8 cellular contexts compared by ENCODE assay signal in genomic region chr9:127977877-127978647, GRCh38. TPM values are rescaled to one million over a fixed set of nuclear protein-coding genes. Genes with fewer than 3 reads are reported as not detected.
A peak's percentile ranks its signal among the peaks of the same experiment; 100 is the strongest.
DNase-seq lines count a peak whose midpoint lies in the region; TF ChIP-seq lines count a peak whose summit lies in the region.

No MANE protein-coding gene starts in this region.

- TF ChIP-seq POLR2A in uterus (IDR thresholded peaks at IDR 0.05) = no peak

- H3K9me3 ChIP-seq in OCI-LY3 (ENCODE audit: insufficient read depth, low read length) (no peaks in the 10 kb centered on the region), mesodermal cell (ENCODE audit: control insufficient read depth, low read length) (no peaks in the 10 kb centered on the region), uterus (no peaks in the 10 kb centered on the region), WERI-Rb-1 (ENCODE audit: severe bottlenecking) (no peaks in the 10 kb centered on the region)

- TF ChIP-seq CTCF in GM12872 (IDR thresholded peaks at IDR 0.05; ENCODE audit: insufficient read depth, low read depth, low read length) (0 out of 3 replicates have a peak, but pooled peaks have one; percentile 9), OCI-LY3 (IDR thresholded peaks at IDR 0.05; ENCODE audit: low read depth, low read length) (no peak), uterus (IDR thresholded peaks at IDR 0.05) (peak in 3 of 4 experiments; percentile 10 to 39 (median 11)), WERI-Rb-1 (IDR thresholded peaks at IDR 0.05; ENCODE audit: low read depth, low read length) (no peak)

- H3K4me2 ChIP-seq in OCI-LY3 (ENCODE audit: low read length) = peak overlapping the region; percentile 76

- H3K4me3 ChIP-seq in OCI-LY3 (ENCODE audit: low read length) = peak overlapping the region; percentile 41
- H3K4me3 ChIP-seq in mesodermal cell (ENCODE audit: extremely low read depth, insufficient read depth, low read length, poor library complexity, severe bottlenecking) = peak overlapping the region; percentile 76
- peak overlapping the region; percentile 68 to 75 for H3K4me3 ChIP-seq in uterus
- no peak overlapping the region for H3K4me3 ChIP-seq in WERI-Rb-1 (ENCODE audit: low read depth, low read length)

- no peaks in the 10 kb centered on the region for H3K27me3 ChIP-seq in OCI-LY3 (ENCODE audit: low read depth, low read length)
- H3K27me3 ChIP-seq in uterus = no peaks in the 10 kb centered on the region
- no peaks in the 10 kb centered on the region for H3K27me3 ChIP-seq in WERI-Rb-1 (ENCODE audit: insufficient read depth, low read depth, severe bottlenecking)

- intact Hi-C loops in uterus (cut with DNase I; ENCODE audit: low total_unique reads) = no loop called here

- H3K79me2 ChIP-seq in OCI-LY3 (ENCODE audit: low read length) = peaks cover 40% of the 10 kb centered on the region

- peak overlapping the region; percentile 39 for H3K9ac ChIP-seq in OCI-LY3 (ENCODE audit: low read length)

- 59 to 69% methylated on average over 7 to 8 of the region's 12 CpGs for WGBS in mesodermal cell (ENCODE audit: insufficient coverage in 2 of 2), 2 experiments

- peaks cover 20% of the 10 kb centered on the region; the same call in 1 of the 2 replicates for H4K20me1 ChIP-seq in OCI-LY3 (ENCODE audit: insufficient read depth, low read length)

- peaks cover 39% of the 10 kb centered on the region for H3K4me1 ChIP-seq in OCI-LY3 (ENCODE audit: low read length)
- H3K4me1 ChIP-seq in mesodermal cell (ENCODE audit: control insufficient read depth, insufficient read depth, low read length, poor library complexity, severe bottlenecking) = peaks cover 59% of the 10 kb centered on the region
- peaks cover 14 to 45% of the 10 kb centered on the region in 2 donors for H3K4me1 ChIP-seq in uterus

- H3K36me3 ChIP-seq in OCI-LY3 (replicated peaks; ENCODE audit: low read depth, low read length) (no peaks in the 10 kb centered on the region), mesodermal cell (ENCODE audit: control insufficient read depth, insufficient read depth, low read length) (no peaks in the 10 kb centered on the region), uterus (no peaks in the 10 kb centered on the region), WERI-Rb-1 (peaks cover 31% of the 10 kb centered on the region)

- H2AFZ ChIP-seq in OCI-LY3 (ENCODE audit: low read depth, low read length) = no peak overlapping the region

- peak; percentile 79 to 83 for DNase-seq in uterus
- no peak for DNase-seq in GOT3 (lab: John Stamatoyannopoulos, UW)
- no peak for DNase-seq in WERI-Rb-1
- DNase-seq in globus pallidus (ENCODE audit: low spot score) = no peak

- H3K27ac ChIP-seq in OCI-LY3 (ENCODE audit: low read length) (peak overlapping the region; percentile 19; the same call in 1 of the 2 replicates), cingulate gyrus (ENCODE audit: low read depth, low read length) (peak overlapping the region; percentile 98), mesodermal cell (ENCODE audit: low read depth, low read length, severe bottlenecking) (peak overlapping the region; percentile 57), uterus (peak overlapping the region; percentile 86 to 91), WERI-Rb-1 (no peak overlapping the region)

RNA-seq across cellular contexts. Expression of gene EEIG1, which starts 2.7 kb away (rescaled TPM):
- polyA plus RNA-seq in mesodermal cell (2013, experiment 1 of 2) = 17.7 TPM
- 15.3 TPM for polyA plus RNA-seq in mesodermal cell (2013, experiment 2 of 2)
- total RNA-seq in uterus = 100 to 1,000 TPM in 1 of 4 donors, 10 to 100 TPM in 2, 1 to 10 TPM in 1; 5.0 to 140 (median 19.3) TPM

RNA-seq across cellular contexts. Expression of gene DPM2, which starts 40.4 kb away (rescaled TPM):
- 36.4 TPM for polyA plus RNA-seq in mesodermal cell (2013, experiment 1 of 2)
- 27.3 TPM for polyA plus RNA-seq in mesodermal cell (2013, experiment 2 of 2)
- 10 to 100 TPM in 3 of 4 donors, 1 to 10 TPM in 1; 6.7 to 33.1 (median 15.9) TPM for total RNA-seq in uterus

RNA-seq across cellular contexts. Expression of gene PIP5KL1, which starts 47.5 kb away (rescaled TPM):
- polyA plus RNA-seq in mesodermal cell (2013, experiment 1 of 2) = 1.7 TPM
- polyA plus RNA-seq in mesodermal cell (2013, experiment 2 of 2) = 1.8 TPM
- total RNA-seq in uterus = 10 to 100 TPM in 1 of 4 donors, 1 to 10 TPM in 2, not detected in 1; 2.9 to 11.3 (median 3.2) TPM

Comparison
In these comparisons a context has a peak if more than half of its experiments do, and no peak if none do; other contexts are left out.
1. CTCF ChIP-seq: peak in GM12872 (single experiment) and uterus (3 of 4); none in OCI-LY3 (single experiment) and WERI-Rb-1 (single experiment).
2. DNase-seq: peak in uterus (2 of 2); none in GOT3 (single experiment), WERI-Rb-1 (single experiment) and globus pallidus (single experiment).